ENCODE assay signal across 25 cellular contexts in genomic region chr3:43496740-43497375, GRCh38.
DNase-seq lines count a peak whose midpoint lies in the region; ATAC-seq, FAIRE-seq and TF ChIP-seq lines count a peak whose summit lies in the region.
"Had no signal": no experiment of that assay in that cellular context is flagged by ENCODE, and none has a peak within 500 bp of the region (broad histone marks: within the 10 kb centered on the region; RNA-seq: fewer than 3 reads in every experiment).

No MANE protein-coding gene starts in this region.

- H3K9ac ChIP-seq in mesenchymal stem cell (ENCODE audit: low read length), result no peak overlapping the region

- H4K8ac ChIP-seq in mesenchymal stem cell (ENCODE audit: low read length), result no peak overlapping the region

- CTCF ChIA-PET in CD4-positive, alpha-beta memory T cell (lab: Charles Lee; ENCODE audit: partially characterized antibody), result interaction anchor here (0.9 to 1.7 kb wide), 3 partner anchors 119 to 535 kb away, joined by 3 to 8 read pairs (median 6); no protein-coding TSS in a partner anchor

- TF ChIP-seq POLR2A in H54 (IDR thresholded peaks at IDR 0.05; ENCODE audit: low read depth, low read length) (no peak), thyroid gland (IDR thresholded peaks at IDR 0.05) (no peak)

- no peak overlapping the region for H2BK12ac ChIP-seq in mesenchymal stem cell (ENCODE audit: low read length in 2 of 2)

- TF ChIP-seq CTCF in cardiac fibroblast (IDR thresholded peaks at IDR 0.05; ENCODE audit: low read depth, low read length) (no peak), thyroid gland (IDR thresholded peaks at IDR 0.05) (no peak)

- no peak overlapping the region for H2AFZ ChIP-seq in mesenchymal stem cell (ENCODE audit: low read depth, low read length)

- peaks cover 26 to 56% (median 40%) of the 10 kb centered on the region in 4 donors for H3K4me1 Mint-ChIP-seq in CD4-positive, alpha-beta memory T cell

- H4K91ac ChIP-seq in mesenchymal stem cell (ENCODE audit: low read length), result no peak overlapping the region

- peak; percentile 86 for FAIRE-seq in H54 (lab: Jason Lieb, UNC)
- FAIRE-seq: G401.6 had no signal

- H3K4me3 Mint-ChIP-seq in CD4-positive, alpha-beta memory T cell, result no peak overlapping the region
- H3K4me3 Mint-ChIP-seq: activated CD4-positive, alpha-beta T cell treated with anti-CD3 and anti-CD28 coated beads, Interleukin-2, amount 10 ng/mL, durations not matched to agents 7 days and 5 days; IgD-negative memory B cell; T-helper 1 cell treated with Interleukin-12 subunit alpha and Interleukin-12 subunit beta and Interleukin-4 antibody, amounts not matched to agents 30 μg/mL and 1 μg/mL, for 36 hours had no signal

- H3K36me3 ChIP-seq in CD4-positive, alpha-beta memory T cell (ENCODE audit: insufficient read depth, low read length), result no peaks in the 10 kb centered on the region
- H3K36me3 ChIP-seq in mesenchymal stem cell (ENCODE audit: control insufficient read depth in 1 of 2, insufficient read depth in 2 of 2, low read depth in 1 of 2, low read length in 2 of 2) (peaks cover 0 to 3% of the 10 kb centered on the region in 2 experiments), thyroid gland (no peaks in the 10 kb centered on the region)
- H3K36me3 ChIP-seq: colonic mucosa, HAP-1, SJCRH30 had no signal

- H2BK15ac ChIP-seq in mesenchymal stem cell (ENCODE audit: low read depth, poor library complexity, severe bottlenecking), result no peak overlapping the region

- no peaks in the 10 kb centered on the region for H3K27me3 ChIP-seq in CD4-positive, alpha-beta memory T cell (ENCODE audit: insufficient read depth, low read length)
- no peaks in the 10 kb centered on the region for H3K27me3 ChIP-seq in mesenchymal stem cell (ENCODE audit: control insufficient read depth in 1 of 2, insufficient read depth in 1 of 2, low read length in 2 of 2)
- H3K27me3 ChIP-seq in thyroid gland, result no peaks in the 10 kb centered on the region
- H3K27me3 ChIP-seq: colonic mucosa, SJCRH30 had no signal

- H3K79me1 ChIP-seq in mesenchymal stem cell (replicated peaks; ENCODE audit: low read length, poor library complexity, severe bottlenecking), result peaks cover 15% of the 10 kb centered on the region

- H2BK5ac ChIP-seq in mesenchymal stem cell (ENCODE audit: low read depth, low read length, poor library complexity, severe bottlenecking), result no peak overlapping the region

- no peak overlapping the region for H3K14ac ChIP-seq in mesenchymal stem cell (ENCODE audit: low read length in 2 of 2)

- H3K4me2 ChIP-seq in mesenchymal stem cell (ENCODE audit: low read length, poor library complexity, severe bottlenecking), result no peak overlapping the region

- H3K27ac Mint-ChIP-seq in CD4-positive, alpha-beta memory T cell, result peak overlapping the region in 5 of 7 donors; percentile 1 to 86 (median 77)
- H3K27ac Mint-ChIP-seq: activated CD4-positive, alpha-beta T cell treated with anti-CD3 and anti-CD28 coated beads, Interleukin-2, amount 10 ng/mL, durations not matched to agents 7 days and 5 days; T-helper 1 cell treated with Interleukin-12 subunit alpha and Interleukin-12 subunit beta and Interleukin-4 antibody, amounts not matched to agents 30 μg/mL and 1 μg/mL, for 36 hours had no signal

- DNase-seq in CD4-positive, alpha-beta memory T cell, result no peak
- DNase-seq in H54 (ENCODE audit: insufficient read length, low spot score) (no peak), cardiac fibroblast (ENCODE audit: low read depth in 2 of 2) (peak; percentile 42 to 62), mesenchymal stem cell (no peak), thyroid gland (no peak), OCI-M1 (lab: John Stamatoyannopoulos, UW) (no peak)
- no peak for DNase-seq in NK-92 treated with Interleukin-12 subunit alpha and Interleukin-12 subunit beta, amount 100 ng/mL, for 24 hours (lab: John Stamatoyannopoulos, UW)
- DNase-seq: activated CD4-positive, alpha-beta T cell treated with anti-CD3 and anti-CD28 coated beads, Interleukin-2, amount 10 ng/mL, durations not matched to agents 7 days and 5 days; activated naive CD4-positive, alpha-beta T cell treated with Interleukin-2 at 50 U/mL for 16 hours; aorta; colonic mucosa; COR-L47; foreskin fibroblast; left colon; NCI-H146; NCI-H748 treated with DMSO at 0.1 percent for 48 hours; SJCRH30; stimulated activated naive CD4-positive, alpha-beta T cell; trophoblast cell had no signal

- peak overlapping the region; percentile 21 for H2AK5ac ChIP-seq in mesenchymal stem cell (ENCODE audit: low read length, severe bottlenecking)

- no peak overlapping the region for H2BK120ac ChIP-seq in mesenchymal stem cell (ENCODE audit: low read depth, low read length)

- H3K4me1 ChIP-seq in CD4-positive, alpha-beta memory T cell (ENCODE audit: insufficient read depth, low read length), result peaks cover 30% of the 10 kb centered on the region
- H3K4me1 ChIP-seq in mesenchymal stem cell (ENCODE audit: control insufficient read depth, insufficient read depth, low read depth, low read length) (peaks cover 7% of the 10 kb centered on the region), thyroid gland (peaks cover 0 to 4% of the 10 kb centered on the region in 2 donors)
- H3K4me1 ChIP-seq: colonic mucosa, HAP-1, SJCRH30 had no signal

- POLR2A ChIA-PET in CD4-positive, alpha-beta memory T cell (lab: Charles Lee; ENCODE audit: partially characterized antibody), result no interaction called here

- 100% methylated on average over 1 of the region's 3 CpGs for WGBS in mesenchymal stem cell
- WGBS in thyroid gland, 2 donors, result 90 to 91% methylated on average over 3 of the region's 3 CpGs

- no peak overlapping the region for H3K27ac ChIP-seq in CD4-positive, alpha-beta memory T cell (ENCODE audit: low read depth, low read length)
- H3K27ac ChIP-seq in mesenchymal stem cell (ENCODE audit: low read length, poor library complexity, severe bottlenecking), result peak overlapping the region; percentile 72
- peak overlapping the region in 1 of 3 donors; percentile 14 for H3K27ac ChIP-seq in thyroid gland
- H3K27ac ChIP-seq: colonic mucosa, SJCRH30 had no signal

- intact Hi-C loops in CD4-positive, alpha-beta memory T cell (cut with micrococcal nuclease), result no loop called here
- intact Hi-C loops in thyroid gland (cut with DNase I), result no loop called here

- no peak overlapping the region for H3K4ac ChIP-seq in mesenchymal stem cell (ENCODE audit: low read depth in 1 of 2, low read length in 2 of 2)

- H3K23ac ChIP-seq in mesenchymal stem cell (ENCODE audit: low read length in 2 of 2), result no peak overlapping the region

- peaks cover 0 to 7% (median 0%) of the 10 kb centered on the region in 8 donors for H3K9me3 Mint-ChIP-seq in CD4-positive, alpha-beta memory T cell
- H3K9me3 Mint-ChIP-seq: activated CD4-positive, alpha-beta T cell treated with anti-CD3 and anti-CD28 coated beads, Interleukin-2, amount 10 ng/mL, durations not matched to agents 7 days and 5 days had no signal

- ATAC-seq in HG03097 (IDR thresholded peaks at IDR 0.05; ENCODE audit: low FRiP score, unreplicated experiment), result no peak
- ATAC-seq: left colon, sciatic nerve had no signal

- no peaks in the 10 kb centered on the region for H3K27me3 Mint-ChIP-seq in CD4-positive, alpha-beta memory T cell
- H3K27me3 Mint-ChIP-seq: IgD-negative memory B cell had no signal

- no peaks in the 10 kb centered on the region for H3K9me3 ChIP-seq in CD4-positive, alpha-beta memory T cell (ENCODE audit: control insufficient read depth in 1 of 2, low read length in 2 of 2)
- H3K9me3 ChIP-seq in mesenchymal stem cell (ENCODE audit: control insufficient read depth, low read length) (no peaks in the 10 kb centered on the region), thyroid gland (no peaks in the 10 kb centered on the region)
- H3K9me3 ChIP-seq: colonic mucosa, HAP-1, SJCRH30 had no signal

- H3K4me3 ChIP-seq in CD4-positive, alpha-beta memory T cell (ENCODE audit: low read length in 2 of 2), result no peak overlapping the region
- H3K4me3 ChIP-seq in cardiac fibroblast (replicated peaks in 1 of 2; ENCODE audit: low read depth in 2 of 2, low read length in 2 of 2) (no peak overlapping the region), mesenchymal stem cell (ENCODE audit: insufficient read depth in 1 of 2, low read depth in 1 of 2, low read length in 2 of 2) (no peak overlapping the region), thyroid gland (replicated peaks in 1 of 3) (no peak overlapping the region)
- H3K4me3 ChIP-seq: colonic mucosa, HAP-1, SJCRH30 had no signal

- no peak overlapping the region for H3K18ac ChIP-seq in mesenchymal stem cell (ENCODE audit: low read depth in 1 of 2, low read length in 2 of 2)

- H3K36me3 Mint-ChIP-seq in CD4-positive, alpha-beta memory T cell, result no peaks in the 10 kb centered on the region

Comparison
In these comparisons a context has a peak if more than half of its experiments do, and no peak if none do; other contexts are left out.
1. DNase-seq: peak in cardiac fibroblast (2 of 2); none in CD4-positive, alpha-beta memory T cell (0 of 5), H54 (single experiment), mesenchymal stem cell (single experiment), thyroid gland (0 of 2), NK-92 treated with Interleukin-12 subunit alpha and Interleukin-12 subunit beta, amount 100 ng/mL, for 24 hours (single experiment) and OCI-M1 (single experiment).